15 cellular contexts compared by ENCODE assay signal in the genomic region with DNA sequence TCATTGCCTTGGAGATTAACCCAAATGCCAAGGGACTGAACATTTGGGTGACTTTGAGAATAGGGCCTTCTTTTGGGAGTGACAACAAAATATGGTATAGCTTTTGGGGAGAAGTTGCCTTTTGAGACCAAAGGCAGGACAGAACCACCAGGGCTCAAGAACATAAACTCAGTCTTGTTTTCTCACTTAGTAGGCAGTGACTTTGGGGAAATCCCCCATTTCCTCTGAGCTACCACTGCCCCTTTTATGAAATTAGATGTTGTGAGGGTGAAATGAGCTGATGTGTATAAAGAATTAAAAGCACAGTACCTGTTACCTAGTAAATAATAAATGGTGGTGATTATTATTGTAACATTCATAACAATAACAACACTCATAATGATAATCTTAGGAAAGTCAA. TPM values are rescaled to one million over a fixed set of nuclear protein-coding genes. Genes with fewer than 3 reads are reported as not detected.
A peak's percentile ranks its signal among the peaks of the same experiment; 100 is the strongest.
DNase-seq lines count a peak whose midpoint lies in the region; ATAC-seq, FAIRE-seq and TF ChIP-seq lines count a peak whose summit lies in the region.
"Had no signal": no experiment of that assay in that cellular context is flagged by ENCODE, and none has a peak within 500 bp of the region (broad histone marks: within the 10 kb centered on the region; RNA-seq: fewer than 3 reads in every experiment).

No MANE protein-coding gene starts in this region.

- no peak for TF ChIP-seq CTCF in lower lobe of right lung (IDR thresholded peaks at IDR 0.05)

- no peaks in the 10 kb centered on the region for H3K27me3 ChIP-seq in small intestine (ENCODE audit: control insufficient read depth in 2 of 2, insufficient read depth in 2 of 2, low read length in 2 of 2)
- no peaks in the 10 kb centered on the region for H3K27me3 ChIP-seq in lower lobe of right lung (ENCODE audit: low read depth)
- H3K27me3 ChIP-seq: brain microvascular endothelial cell, heart right ventricle, Peyer's patch had no signal

- H3K27ac ChIP-seq in small intestine (ENCODE audit: low read depth in 1 of 2, low read length in 1 of 2), result no peak overlapping the region
- no peak overlapping the region for H3K27ac ChIP-seq in lower lobe of right lung
- H3K27ac ChIP-seq: brain microvascular endothelial cell, heart right ventricle, Peyer's patch had no signal

- no peak overlapping the region for H3K27ac Mint-ChIP-seq in activated naive CD4-positive, alpha-beta T cell treated with anti-CD3 and anti-CD28 coated beads, Interleukin-2, amount 50 U/mL, for 72 hours

- peak; percentile 65 to 69 for ATAC-seq in activated naive CD4-positive, alpha-beta T cell treated with anti-CD3 and anti-CD28 coated beads, Interleukin-2, amount 50 U/mL, for 72 hours
- ATAC-seq in HG02678 (IDR thresholded peaks at IDR 0.05; ENCODE audit: unreplicated experiment), result peak; percentile 41
- ATAC-seq in HG03469 (IDR thresholded peaks at IDR 0.05; ENCODE audit: unreplicated experiment), result peak; percentile 22
- no peak for ATAC-seq in lower lobe of right lung
- ATAC-seq: heart right ventricle had no signal

- peaks cover 9 to 37% of the 10 kb centered on the region in 2 donors for H3K36me3 Mint-ChIP-seq in activated naive CD4-positive, alpha-beta T cell treated with anti-CD3 and anti-CD28 coated beads, Interleukin-2, amount 50 U/mL, for 72 hours

- H3K9me3 ChIP-seq in small intestine (ENCODE audit: control insufficient read depth, low read depth) (no peaks in the 10 kb centered on the region), lower lobe of right lung (no peaks in the 10 kb centered on the region)
- H3K9me3 ChIP-seq: heart right ventricle, Peyer's patch had no signal

- FAIRE-seq in small intestine (lab: Jason Lieb, UNC), result no peak
- FAIRE-seq: endometrium had no signal

- DNase-seq in activated naive CD4-positive, alpha-beta T cell treated with anti-CD3 and anti-CD28 coated beads, Interleukin-2, amount 50 U/mL, for 72 hours (ENCODE audit: low spot score in 2 of 2), result no peak
- DNase-seq in activated naive CD4-positive, alpha-beta T cell (lab: John Stamatoyannopoulos, UW), result no peak
- DNase-seq in NCI-H748 treated with DMSO at 0.1 percent for 48 hours (lab: John Stamatoyannopoulos, UW) (no peak), small intestine (no peak), UCSD-AML1 (lab: John Stamatoyannopoulos, UW; ENCODE audit: unreplicated experiment) (no peak), lower lobe of right lung (no peak)
- DNase-seq: brain microvascular endothelial cell, heart right ventricle, NCI-H2227 treated with DMSO at 0.1 percent for 48 hours, Peyer's patch, T1000 had no signal

- peaks cover 0 to 4% of the 10 kb centered on the region in 2 donors for H3K9me3 Mint-ChIP-seq in activated naive CD4-positive, alpha-beta T cell treated with anti-CD3 and anti-CD28 coated beads, Interleukin-2, amount 50 U/mL, for 72 hours

- intact Hi-C loops in lower lobe of right lung (cut with DNase I), result no loop called here

- no peak overlapping the region for H3K4me3 ChIP-seq in small intestine (ENCODE audit: low read depth in 1 of 2, low read length in 2 of 2)
- no peak overlapping the region for H3K4me3 ChIP-seq in lower lobe of right lung
- H3K4me3 ChIP-seq: heart right ventricle, lung, Peyer's patch had no signal

- H3K4me1 ChIP-seq in small intestine (ENCODE audit: control insufficient read depth in 2 of 2, insufficient read depth in 1 of 2, low read depth in 1 of 2, low read length in 1 of 2), result peaks cover 0 to under 1% of the 10 kb centered on the region in 2 donors
- peaks cover 20% of the 10 kb centered on the region for H3K4me1 ChIP-seq in lower lobe of right lung

- H3K36me3 ChIP-seq in small intestine (ENCODE audit: control insufficient read depth in 2 of 2, insufficient read depth in 2 of 2, low read length in 2 of 2) (peaks cover 0 to 2% of the 10 kb centered on the region in 2 donors), lower lobe of right lung (no peaks in the 10 kb centered on the region)
- H3K36me3 ChIP-seq: brain microvascular endothelial cell had no signal

RNA-seq across cellular contexts. Expression of gene GPD2, which starts 36.5 kb away (rescaled TPM):
- 10 to 100 TPM; 21.9 to 28.0 TPM for total RNA-seq in activated naive CD4-positive, alpha-beta T cell treated with anti-CD3 and anti-CD28 coated beads, Interleukin-2, amount 50 U/mL, for 72 hours
- 10 to 100 TPM; 10.5 to 13.8 (median 13.6) TPM for polyA plus RNA-seq in small intestine
- total RNA-seq in lower lobe of right lung, result 50.4 TPM

Comparison
In these comparisons a context has a peak if more than half of its experiments do, and no peak if none do; other contexts are left out.
1. ATAC-seq: peak in activated naive CD4-positive, alpha-beta T cell treated with anti-CD3 and anti-CD28 coated beads, Interleukin-2, amount 50 U/mL, for 72 hours (2 of 2), HG02678 (single experiment) and HG03469 (single experiment); none in lower lobe of right lung (0 of 2).